10 cellular contexts compared by ENCODE assay signal in the genomic region with DNA sequence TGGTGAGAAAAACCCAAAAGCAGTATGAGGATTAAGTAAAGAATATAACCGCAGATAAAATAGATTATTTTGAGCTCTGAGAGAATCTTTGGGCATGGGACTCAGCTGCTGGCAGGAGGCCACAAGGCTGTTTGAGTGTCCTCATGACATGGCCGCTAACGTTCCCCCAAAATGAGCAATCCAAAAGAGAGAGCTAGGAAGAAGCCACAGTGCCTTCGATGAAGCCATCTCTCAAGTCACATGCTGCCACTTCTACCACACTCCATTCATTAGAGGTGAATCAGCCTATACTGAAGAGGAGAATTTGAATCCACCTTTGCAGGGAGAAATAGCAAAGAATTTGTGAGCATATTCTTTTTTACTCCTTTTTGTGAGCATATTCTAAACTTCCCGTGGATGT. TPM values are rescaled to one million over a fixed set of nuclear protein-coding genes. Genes with fewer than 3 reads are reported as not detected.
DNase-seq lines count a peak whose midpoint lies in the region; ATAC-seq and TF ChIP-seq lines count a peak whose summit lies in the region.
"Had no signal": no experiment of that assay in that cellular context is flagged by ENCODE, and none has a peak within 500 bp of the region (broad histone marks: within the 10 kb centered on the region; RNA-seq: fewer than 3 reads in every experiment).

No MANE protein-coding gene starts in this region.

- DNase-seq in GM03348 (ENCODE audit: low spot score): peak; percentile 64
- DNase-seq in ascending aorta (ENCODE audit: low spot score in 2 of 2): no peak
- DNase-seq in right atrium auricular region (ENCODE audit: low spot score): peak; percentile 63
- DNase-seq in NCI-H1930 (lab: John Stamatoyannopoulos, UW): no peak
- no peak for DNase-seq in NOMO-1 (lab: John Stamatoyannopoulos, UW; ENCODE audit: unreplicated experiment in 2 of 2)
- no peak for DNase-seq in activated naive CD4-positive, alpha-beta T cell treated with Interleukin-2 at 50 U/mL for 16 hours
- DNase-seq: effector memory CD4-positive, alpha-beta T cell; stimulated activated CD4-positive, alpha-beta T cell treated with anti-CD3 and anti-CD28 coated beads, Interleukin-1b, Interleukin-23, amount 100 ng/mL, for 48 hours had no signal

- intact Hi-C loops in ascending aorta (cut with DNase I): loop anchor here (2.0 to 5.0 kb wide), 2 partner anchors 15 to 138 kb away; partner anchors contain the start of gene UBE2G1

- peak overlapping the region in 1 of 2 donors; percentile 46 for H3K4me3 ChIP-seq in ascending aorta
- H3K4me3 ChIP-seq in right atrium auricular region: peak overlapping the region in 1 of 2 donors; percentile 12
- no peak overlapping the region for H3K4me3 ChIP-seq in skin epidermis

- H3K4me1 ChIP-seq in ascending aorta (peaks cover 9 to 56% of the 10 kb centered on the region in 2 donors), right atrium auricular region (peaks cover 0 to 51% of the 10 kb centered on the region in 2 donors)

- H3K9me3 ChIP-seq in ascending aorta: no peaks in the 10 kb centered on the region
- H3K9me3 ChIP-seq in right atrium auricular region: no peaks in the 10 kb centered on the region

- peaks cover 0 to 6% of the 10 kb centered on the region in 2 donors for H3K36me3 ChIP-seq in ascending aorta
- peaks cover 3% of the 10 kb centered on the region for H3K36me3 ChIP-seq in right atrium auricular region

- TF ChIP-seq CTCF in ascending aorta (IDR thresholded peaks at IDR 0.05) (no peak), right atrium auricular region (IDR thresholded peaks at IDR 0.05) (no peak)

- H3K27me3 ChIP-seq in ascending aorta: no peaks in the 10 kb centered on the region
- no peaks in the 10 kb centered on the region for H3K27me3 ChIP-seq in right atrium auricular region

- no peak for ATAC-seq in HG02763 (IDR thresholded peaks at IDR 0.05; ENCODE audit: unreplicated experiment)

- H3K27ac ChIP-seq in ascending aorta: peak overlapping the region; percentile 82 to 84
- peak overlapping the region; percentile 64 to 82 for H3K27ac ChIP-seq in right atrium auricular region
- H3K27ac ChIP-seq in skin epidermis: peak overlapping the region in 11 of 21 experiments; percentile 10 to 64 (median 51)

RNA-seq across cellular contexts. Expression of gene ANKFY1, which starts 34.2 kb away (rescaled TPM):
- total RNA-seq in ascending aorta (16.2 TPM), right atrium auricular region (10 to 100 TPM; 13.9 to 16.7 TPM)

Comparison
In these comparisons a context has a peak if more than half of its experiments do, and no peak if none do; other contexts are left out.
1. DNase-seq: peak in GM03348 (single experiment) and right atrium auricular region (single experiment); none in ascending aorta (0 of 2), NCI-H1930 (0 of 2), NOMO-1 (0 of 2) and activated naive CD4-positive, alpha-beta T cell treated with Interleukin-2 at 50 U/mL for 16 hours (single experiment).
2. Peak in every context shown above with its lines, with median percentiles within 50 percentile points of each other: H3K27ac ChIP-seq.